In the genomic region with DNA sequence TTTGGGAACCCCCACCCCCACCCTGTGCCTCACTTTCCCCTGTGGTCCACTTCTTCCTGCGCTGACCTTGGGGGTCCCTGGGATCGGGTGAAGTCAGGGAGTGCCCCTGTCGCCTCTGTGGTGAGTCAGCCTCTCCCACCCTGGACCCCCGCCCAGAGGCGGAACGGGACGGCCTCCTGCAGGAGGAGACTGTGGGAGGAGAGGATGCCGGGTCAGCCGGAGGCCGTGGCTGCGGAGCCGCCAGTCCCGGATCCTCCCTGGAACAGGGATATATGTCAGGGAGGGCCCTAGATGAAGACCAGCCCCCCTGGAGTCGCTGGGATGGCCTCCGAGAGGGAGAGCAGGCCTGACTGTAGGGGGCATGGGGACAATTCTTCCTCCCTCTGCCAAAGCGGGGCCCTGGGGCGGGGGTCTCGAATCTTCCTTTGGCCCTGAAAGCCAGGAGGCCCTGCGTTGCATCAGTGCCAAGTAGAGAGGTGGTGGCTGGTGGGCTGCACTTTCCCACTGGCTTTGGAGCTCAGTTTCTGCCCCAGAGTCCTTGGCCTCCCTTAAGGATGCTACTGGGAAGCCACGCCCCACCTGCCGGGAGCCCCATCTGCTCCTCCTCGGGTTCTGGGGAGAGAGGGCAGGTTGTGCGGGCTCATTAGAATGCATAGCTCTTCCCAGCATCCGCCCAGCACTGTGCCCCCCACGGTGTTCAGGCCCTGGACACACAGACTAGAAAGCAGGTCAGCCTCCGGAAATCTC, we compare ENCODE assay signal across 1 cellular context.
TF ChIP-seq lines count a peak whose summit lies in the region.

No MANE protein-coding gene starts in this region.

TF ChIP-seq in WTC11, 78 proteins besides CTCF, POLR2A, EP300 and RAD21 (continued from another document):
- TF ChIP-seq, protein P1, sequence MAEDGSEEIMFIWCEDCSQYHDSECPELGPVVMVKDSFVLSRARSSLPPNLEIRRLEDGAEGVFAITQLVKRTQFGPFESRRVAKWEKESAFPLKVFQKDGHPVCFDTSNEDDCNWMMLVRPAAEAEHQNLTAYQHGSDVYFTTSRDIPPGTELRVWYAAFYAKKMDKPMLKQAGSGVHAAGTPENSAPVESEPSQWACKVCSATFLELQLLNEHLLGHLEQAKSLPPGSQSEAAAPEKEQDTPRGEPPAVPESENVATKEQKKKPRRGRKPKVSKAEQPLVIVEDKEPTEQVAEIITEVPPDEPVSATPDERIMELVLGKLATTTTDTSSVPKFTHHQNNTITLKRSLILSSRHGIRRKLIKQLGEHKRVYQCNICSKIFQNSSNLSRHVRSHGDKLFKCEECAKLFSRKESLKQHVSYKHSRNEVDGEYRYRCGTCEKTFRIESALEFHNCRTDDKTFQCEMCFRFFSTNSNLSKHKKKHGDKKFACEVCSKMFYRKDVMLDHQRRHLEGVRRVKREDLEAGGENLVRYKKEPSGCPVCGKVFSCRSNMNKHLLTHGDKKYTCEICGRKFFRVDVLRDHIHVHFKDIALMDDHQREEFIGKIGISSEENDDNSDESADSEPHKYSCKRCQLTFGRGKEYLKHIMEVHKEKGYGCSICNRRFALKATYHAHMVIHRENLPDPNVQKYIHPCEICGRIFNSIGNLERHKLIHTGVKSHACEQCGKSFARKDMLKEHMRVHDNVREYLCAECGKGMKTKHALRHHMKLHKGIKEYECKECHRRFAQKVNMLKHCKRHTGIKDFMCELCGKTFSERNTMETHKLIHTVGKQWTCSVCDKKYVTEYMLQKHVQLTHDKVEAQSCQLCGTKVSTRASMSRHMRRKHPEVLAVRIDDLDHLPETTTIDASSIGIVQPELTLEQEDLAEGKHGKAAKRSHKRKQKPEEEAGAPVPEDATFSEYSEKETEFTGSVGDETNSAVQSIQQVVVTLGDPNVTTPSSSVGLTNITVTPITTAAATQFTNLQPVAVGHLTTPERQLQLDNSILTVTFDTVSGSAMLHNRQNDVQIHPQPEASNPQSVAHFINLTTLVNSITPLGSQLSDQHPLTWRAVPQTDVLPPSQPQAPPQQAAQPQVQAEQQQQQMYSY (CRISPR knock-in tag; IDR thresholded peaks at IDR 0.05), result no peak
- TF ChIP-seq FOXK1 (CRISPR knock-in tag; IDR thresholded peaks at IDR 0.05), result peak; percentile 48; the same call in 1 of the 2 replicates
- TF ChIP-seq USF1 (CRISPR knock-in tag; IDR thresholded peaks at IDR 0.05), result no peak
- peak; percentile 40 for TF ChIP-seq SP1 (CRISPR knock-in tag; conservative IDR thresholded peaks at IDR 0.05)
TF ChIP-seq in WTC11: peak in this region for 7.
